8 cellular contexts compared by ENCODE assay signal in genomic region chr17:42997390-42997983, GRCh38. TPM values are rescaled to one million over a fixed set of nuclear protein-coding genes. Genes with fewer than 3 reads are reported as not detected.
DNase-seq lines count a peak whose midpoint lies in the region; ATAC-seq and TF ChIP-seq lines count a peak whose summit lies in the region.

No MANE protein-coding gene starts in this region.

- ATAC-seq in GM18873 (IDR thresholded peaks at IDR 0.05; ENCODE audit: low FRiP score, unreplicated experiment) (peak; percentile 1), PC-3 (peak; percentile 18), psoas muscle (peak in 2 of 4 donors; percentile 5 to 6), GM18520 (IDR thresholded peaks at IDR 0.05; ENCODE audit: unreplicated experiment) (no peak), HG03045 (IDR thresholded peaks at IDR 0.05; ENCODE audit: unreplicated experiment) (no peak), HG02970 (IDR thresholded peaks at IDR 0.05; ENCODE audit: low FRiP score, unreplicated experiment) (no peak)

- peak overlapping the region; percentile 68 for H3K4me2 ChIP-seq in PC-3 (ENCODE audit: low read length)

- H3K27me3 ChIP-seq in PC-3 (ENCODE audit: low read length) (no peaks in the 10 kb centered on the region), esophagus (ENCODE audit: control insufficient read depth in 1 of 2, insufficient read depth in 2 of 2, low read length in 2 of 2) (no peaks in the 10 kb centered on the region), psoas muscle (ENCODE audit: insufficient read depth in 3 of 3, low read length in 2 of 3) (no peaks in the 10 kb centered on the region)

- no peaks in the 10 kb centered on the region for H3F3A ChIP-seq in PC-3 (ENCODE audit: low read length, unreplicated experiment)

- H3K4me3 ChIP-seq in PC-3 (ENCODE audit: low read length) (peak overlapping the region; percentile 59), esophagus (ENCODE audit: low read depth in 1 of 2, low read length in 2 of 2) (peak overlapping the region in 1 of 2 donors; percentile 33), psoas muscle (peak overlapping the region; percentile 93)

- WGBS in esophagus, 2 donors: 16 to 18% methylated on average over 5 of the region's 5 CpGs
- 23 to 29% (median 24%) methylated on average over 5 of the region's 5 CpGs for WGBS in psoas muscle, 3 donors

- TF ChIP-seq CTCF in PC-3 (conservative IDR thresholded peaks at IDR 0.05; ENCODE audit: low read depth, low read length) (no peak), psoas muscle (IDR thresholded peaks at IDR 0.05) (no peak)

- BruUV-seq in PC-3 (replicated peaks; lab: Mats Ljungman, UMichigan): no TSS peak

- H3K9me3 ChIP-seq in PC-3 (ENCODE audit: low read length) (no peaks in the 10 kb centered on the region), esophagus (ENCODE audit: control insufficient read depth in 2 of 2, insufficient read depth in 1 of 2, low read depth in 1 of 2, low read length in 1 of 2) (no peaks in the 10 kb centered on the region), psoas muscle (no peaks in the 10 kb centered on the region)

- intact Hi-C loops in PC-3 (cut with micrococcal nuclease) (loop anchor here (5.0 kb wide), 1 partner anchor 150 kb away; no protein-coding TSS in a partner anchor), psoas muscle (cut with DNase I) (no loop called here)

- peak; percentile 9 for DNase-seq in PC-3
- no peak for DNase-seq in psoas muscle
- no peak for DNase-seq in OCI-M2 (lab: John Stamatoyannopoulos, UW; ENCODE audit: unreplicated experiment)

- H2AFZ ChIP-seq in PC-3 (ENCODE audit: low read length): no peak overlapping the region

- H3K4me1 ChIP-seq in PC-3 (ENCODE audit: insufficient read depth, low read length) (peaks cover 36% of the 10 kb centered on the region), esophagus (ENCODE audit: control insufficient read depth in 2 of 2, insufficient read depth in 2 of 2, low read length in 1 of 2) (peaks cover 0 to 5% of the 10 kb centered on the region in 2 donors), psoas muscle (peaks cover 21% of the 10 kb centered on the region)

- CTCF ChIA-PET in PC-3 (lab: Charles Lee): interaction anchor here (0.6 to 1.6 kb wide), 9 partner anchors 13 to 1192 kb away, joined by 3 to 22 read pairs (median 4); partner anchors contain the start of genes RUNDC1 and WNK4

- 0 out of 2 replicates have a peak overlapping the region, but pooled peaks have one; percentile 3 for H3K27ac ChIP-seq in PC-3 (ENCODE audit: low read length)
- peak overlapping the region; percentile 83 to 93 for H3K27ac ChIP-seq in esophagus (ENCODE audit: low read depth in 2 of 2, low read length in 1 of 2)
- peak overlapping the region; percentile 96 for H3K27ac ChIP-seq in psoas muscle

- H3K36me3 ChIP-seq in PC-3 (ENCODE audit: low read depth, low read length) (peaks cover 34% of the 10 kb centered on the region), esophagus (ENCODE audit: control insufficient read depth in 2 of 2, insufficient read depth in 2 of 2, low read length in 1 of 2) (peaks cover 6 to 16% of the 10 kb centered on the region in 2 donors), psoas muscle (ENCODE audit: insufficient read depth in 1 of 2, low read depth in 1 of 2) (peaks cover 6 to 55% of the 10 kb centered on the region in 2 donors)

- no peaks in the 10 kb centered on the region for H3K9me2 ChIP-seq in PC-3 (replicated peaks; ENCODE audit: low read length)

- 0 out of 2 replicates have a peak overlapping the region, but pooled peaks have one; percentile 5 for H3K9ac ChIP-seq in PC-3 (ENCODE audit: low read length)

- H4K20me1 ChIP-seq in PC-3 (ENCODE audit: low read length): peaks cover 16% of the 10 kb centered on the region; the same call in 1 of the 2 replicates

- H3K79me2 ChIP-seq in PC-3 (ENCODE audit: low read length): peaks cover 27% of the 10 kb centered on the region

- POLR2A ChIA-PET in PC-3 (lab: Charles Lee; ENCODE audit: unreplicated experiment): interaction anchor here (0.6 to 1.2 kb wide), 7 partner anchors 11 to 1895 kb away, joined by 3 to 7 read pairs (median 4); no protein-coding TSS in a partner anchor

RNA-seq across cellular contexts. Expression of gene RPL27, which starts 0.7 kb away (rescaled TPM):
- total RNA-seq in PC-3 (2014; rRNA removed) (667 and 784 TPM in 2 replicates), psoas muscle (1,000 to 10,000 TPM in 1 of 4 donors, 100 to 1,000 TPM in 3; 506 to 1,045 (median 824) TPM)
- polyA plus RNA-seq in esophagus (1,000 to 10,000 TPM; 2,102 to 2,622 TPM), psoas muscle (1,000 to 10,000 TPM; 2,533 to 3,118 (median 2,913) TPM)

RNA-seq across cellular contexts. Expression of gene IFI35, which starts 9.1 kb away (rescaled TPM):
- total RNA-seq in PC-3 (2014; rRNA removed) (8.7 and 12.3 TPM in 2 replicates), psoas muscle (1 to 10 TPM; 4.6 to 6.5 (median 6.2) TPM)
- polyA plus RNA-seq in esophagus (1 to 10 TPM; 7.4 to 9.0 TPM), psoas muscle (1 to 10 TPM; 4.2 to 7.8 (median 6.5) TPM)

RNA-seq across cellular contexts. Expression of gene RUNDC1, which starts 17.1 kb away (rescaled TPM):
- total RNA-seq in PC-3 (2014; rRNA removed) (9.5 and 15.6 TPM in 2 replicates), psoas muscle (10 to 100 TPM in 2 of 4 donors, 1 to 10 TPM in 2; 8.7 to 16.8 (median 12.8) TPM)
- polyA plus RNA-seq in esophagus (1 to 10 TPM; 5.2 to 5.7 TPM), psoas muscle (10 to 100 TPM; 10.4 to 17.8 (median 10.6) TPM)

RNA-seq across cellular contexts. Expression of gene PTGES3L, which starts 17.6 kb away (rescaled TPM):
- total RNA-seq in PC-3 (2014; rRNA removed) (0.52 and 0.55 TPM in 2 replicates), psoas muscle (10 to 100 TPM; 47.8 to 66.0 (median 55.3) TPM)
- polyA plus RNA-seq in esophagus (under 1 TPM; 0.65 to 0.94 TPM), psoas muscle (10 to 100 TPM; 43.7 to 59.5 (median 44.7) TPM)

RNA-seq across cellular contexts. Expression of gene VAT1, which starts 24.7 kb away (rescaled TPM):
- total RNA-seq in PC-3 (2014; rRNA removed): 62.4 and 68.1 TPM in 2 replicates
- 100 to 1,000 TPM in 1 of 2 donors, 10 to 100 TPM in 1; 97.6 to 103 TPM for polyA plus RNA-seq in esophagus
- 10 to 100 TPM; 20.0 to 50.6 (median 34.1) TPM for total RNA-seq in psoas muscle
- polyA plus RNA-seq in psoas muscle: 10 to 100 TPM; 19.2 to 20.2 (median 19.7) TPM

Comparison
In these comparisons a context has a peak if more than half of its experiments do, and no peak if none do; other contexts are left out.
1. ATAC-seq: peak in GM18873 (single experiment) and PC-3 (single experiment); none in GM18520 (single experiment), HG03045 (single experiment) and HG02970 (single experiment).
2. H3K27ac ChIP-seq: peak in every context shown above with its lines; median percentile 96 in psoas muscle; 88 in esophagus; 3 in PC-3.